ENCODE assay signal across 1 cellular context in the genomic region with DNA sequence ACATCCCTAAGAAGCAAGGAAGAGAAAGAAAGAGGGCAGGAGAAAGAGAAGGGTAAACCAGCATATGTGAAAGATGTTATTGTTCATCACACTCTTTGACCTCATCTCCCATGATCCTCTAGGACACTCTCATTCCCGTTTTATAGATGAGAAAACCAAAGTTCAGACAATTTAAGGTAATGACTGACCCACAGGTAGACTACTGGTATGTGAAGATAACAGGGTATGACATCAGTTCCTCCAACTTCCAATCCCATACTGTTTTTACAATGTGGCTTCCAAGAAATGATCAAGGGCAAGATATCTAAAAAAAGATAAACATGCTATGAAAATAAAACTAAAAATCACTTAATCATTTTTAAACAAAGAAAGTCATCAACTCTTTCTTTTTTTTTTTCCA.
TF ChIP-seq lines count a peak whose summit lies in the region.

No MANE protein-coding gene starts in this region.

TF ChIP-seq in K562, 482 proteins besides CTCF, POLR2A, EP300 and RAD21 (continued from another document and continues in another):
- TF ChIP-seq ARNT (IDR thresholded peaks at IDR 0.05), result no peak
- TF ChIP-seq, protein P1, sequence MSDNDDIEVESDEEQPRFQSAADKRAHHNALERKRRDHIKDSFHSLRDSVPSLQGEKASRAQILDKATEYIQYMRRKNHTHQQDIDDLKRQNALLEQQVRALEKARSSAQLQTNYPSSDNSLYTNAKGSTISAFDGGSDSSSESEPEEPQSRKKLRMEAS (CRISPR knock-in tag; IDR thresholded peaks at IDR 0.05), result no peak
- TF ChIP-seq POLR3A (IDR thresholded peaks at IDR 0.05; ENCODE audit: borderline replicate concordance, extremely low read depth, insufficient read depth, insufficient read length), result no peak
- TF ChIP-seq TARDBP (IDR thresholded peaks at IDR 0.05), result no peak
- TF ChIP-seq, protein P2, sequence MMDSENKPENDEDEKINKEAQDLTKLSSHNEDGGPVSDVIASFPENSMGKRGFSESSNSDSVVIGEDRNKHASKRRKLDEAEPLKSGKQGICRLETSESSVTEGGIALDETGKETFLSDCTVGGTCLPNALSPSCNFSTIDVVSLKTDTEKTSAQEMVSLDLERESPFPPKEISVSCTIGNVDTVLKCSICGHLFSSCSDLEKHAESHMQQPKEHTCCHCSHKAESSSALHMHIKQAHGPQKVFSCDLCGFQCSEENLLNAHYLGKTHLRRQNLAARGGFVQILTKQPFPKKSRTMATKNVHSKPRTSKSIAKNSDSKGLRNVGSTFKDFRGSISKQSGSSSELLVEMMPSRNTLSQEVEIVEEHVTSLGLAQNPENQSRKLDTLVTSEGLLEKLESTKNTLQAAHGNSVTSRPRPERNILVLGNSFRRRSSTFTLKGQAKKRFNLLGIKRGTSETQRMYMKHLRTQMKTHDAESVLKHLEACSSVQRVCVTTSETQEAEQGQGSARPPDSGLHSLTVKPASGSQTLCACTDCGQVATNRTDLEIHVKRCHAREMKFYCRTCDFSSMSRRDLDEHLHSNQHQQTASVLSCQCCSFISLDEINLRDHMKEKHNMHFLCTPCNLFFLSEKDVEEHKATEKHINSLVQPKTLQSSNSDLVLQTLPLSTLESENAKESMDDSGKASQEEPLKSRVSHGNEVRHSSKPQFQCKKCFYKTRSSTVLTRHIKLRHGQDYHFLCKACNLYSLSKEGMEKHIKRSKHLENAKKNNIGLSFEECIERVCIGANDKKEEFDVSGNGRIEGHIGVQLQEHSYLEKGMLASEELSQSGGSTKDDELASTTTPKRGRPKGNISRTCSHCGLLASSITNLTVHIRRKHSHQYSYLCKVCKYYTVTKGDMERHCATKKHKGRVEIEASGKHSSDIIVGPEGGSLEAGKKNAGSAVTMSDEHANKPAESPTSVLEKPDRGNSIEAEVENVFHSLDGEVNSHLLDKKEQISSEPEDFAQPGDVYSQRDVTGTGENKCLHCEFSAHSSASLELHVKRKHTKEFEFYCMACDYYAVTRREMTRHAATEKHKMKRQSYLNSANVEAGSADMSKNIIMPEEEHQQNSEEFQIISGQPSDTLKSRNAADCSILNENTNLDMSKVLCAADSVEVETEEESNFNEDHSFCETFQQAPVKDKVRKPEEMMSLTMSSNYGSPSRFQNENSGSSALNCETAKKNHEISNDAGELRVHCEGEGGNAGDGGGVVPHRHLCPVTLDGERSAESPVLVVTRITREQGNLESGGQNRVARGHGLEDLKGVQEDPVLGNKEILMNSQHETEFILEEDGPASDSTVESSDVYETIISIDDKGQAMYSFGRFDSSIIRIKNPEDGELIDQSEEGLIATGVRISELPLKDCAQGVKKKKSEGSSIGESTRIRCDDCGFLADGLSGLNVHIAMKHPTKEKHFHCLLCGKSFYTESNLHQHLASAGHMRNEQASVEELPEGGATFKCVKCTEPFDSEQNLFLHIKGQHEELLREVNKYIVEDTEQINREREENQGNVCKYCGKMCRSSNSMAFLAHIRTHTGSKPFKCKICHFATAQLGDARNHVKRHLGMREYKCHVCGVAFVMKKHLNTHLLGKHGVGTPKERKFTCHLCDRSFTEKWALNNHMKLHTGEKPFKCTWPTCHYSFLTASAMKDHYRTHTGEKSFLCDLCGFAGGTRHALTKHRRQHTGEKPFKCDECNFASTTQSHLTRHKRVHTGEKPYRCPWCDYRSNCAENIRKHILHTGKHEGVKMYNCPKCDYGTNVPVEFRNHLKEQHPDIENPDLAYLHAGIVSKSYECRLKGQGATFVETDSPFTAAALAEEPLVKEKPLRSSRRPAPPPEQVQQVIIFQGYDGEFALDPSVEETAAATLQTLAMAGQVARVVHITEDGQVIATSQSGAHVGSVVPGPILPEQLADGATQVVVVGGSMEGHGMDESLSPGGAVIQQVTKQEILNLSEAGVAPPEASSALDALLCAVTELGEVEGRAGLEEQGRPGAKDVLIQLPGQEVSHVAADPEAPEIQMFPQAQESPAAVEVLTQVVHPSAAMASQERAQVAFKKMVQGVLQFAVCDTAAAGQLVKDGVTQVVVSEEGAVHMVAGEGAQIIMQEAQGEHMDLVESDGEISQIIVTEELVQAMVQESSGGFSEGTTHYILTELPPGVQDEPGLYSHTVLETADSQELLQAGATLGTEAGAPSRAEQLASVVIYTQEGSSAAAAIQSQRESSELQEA (IDR thresholded peaks at IDR 0.05; ENCODE audit: low read depth), result no peak
- TF ChIP-seq, protein P3, sequence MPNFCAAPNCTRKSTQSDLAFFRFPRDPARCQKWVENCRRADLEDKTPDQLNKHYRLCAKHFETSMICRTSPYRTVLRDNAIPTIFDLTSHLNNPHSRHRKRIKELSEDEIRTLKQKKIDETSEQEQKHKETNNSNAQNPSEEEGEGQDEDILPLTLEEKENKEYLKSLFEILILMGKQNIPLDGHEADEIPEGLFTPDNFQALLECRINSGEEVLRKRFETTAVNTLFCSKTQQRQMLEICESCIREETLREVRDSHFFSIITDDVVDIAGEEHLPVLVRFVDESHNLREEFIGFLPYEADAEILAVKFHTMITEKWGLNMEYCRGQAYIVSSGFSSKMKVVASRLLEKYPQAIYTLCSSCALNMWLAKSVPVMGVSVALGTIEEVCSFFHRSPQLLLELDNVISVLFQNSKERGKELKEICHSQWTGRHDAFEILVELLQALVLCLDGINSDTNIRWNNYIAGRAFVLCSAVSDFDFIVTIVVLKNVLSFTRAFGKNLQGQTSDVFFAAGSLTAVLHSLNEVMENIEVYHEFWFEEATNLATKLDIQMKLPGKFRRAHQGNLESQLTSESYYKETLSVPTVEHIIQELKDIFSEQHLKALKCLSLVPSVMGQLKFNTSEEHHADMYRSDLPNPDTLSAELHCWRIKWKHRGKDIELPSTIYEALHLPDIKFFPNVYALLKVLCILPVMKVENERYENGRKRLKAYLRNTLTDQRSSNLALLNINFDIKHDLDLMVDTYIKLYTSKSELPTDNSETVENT (CRISPR knock-in tag; IDR thresholded peaks at IDR 0.05), result no peak
- TF ChIP-seq SMAD3 (CRISPR knock-in tag; conservative IDR thresholded peaks at IDR 0.05), result no peak
- no peak for TF ChIP-seq ARID2 (IDR thresholded peaks at IDR 0.05)
- TF ChIP-seq RAD51 (IDR thresholded peaks at IDR 0.05; ENCODE audit: borderline replicate concordance, low read depth), result no peak
- no peak for TF ChIP-seq ELF2 (CRISPR knock-in tag; IDR thresholded peaks at IDR 0.05)
- TF ChIP-seq RBM25 (IDR thresholded peaks at IDR 0.05; ENCODE audit: low read depth, low read length, severe bottlenecking), result no peak
- no peak for TF ChIP-seq ZNF830 (CRISPR knock-in tag; IDR thresholded peaks at IDR 0.05)
- no peak for TF ChIP-seq HMGN3 (IDR thresholded peaks at IDR 0.05; ENCODE audit: borderline replicate concordance, extremely low read depth, insufficient read length, low read depth, low read length)
- no peak for TF ChIP-seq ZNF124 (CRISPR knock-in tag; IDR thresholded peaks at IDR 0.05)
- TF ChIP-seq, protein P4, sequence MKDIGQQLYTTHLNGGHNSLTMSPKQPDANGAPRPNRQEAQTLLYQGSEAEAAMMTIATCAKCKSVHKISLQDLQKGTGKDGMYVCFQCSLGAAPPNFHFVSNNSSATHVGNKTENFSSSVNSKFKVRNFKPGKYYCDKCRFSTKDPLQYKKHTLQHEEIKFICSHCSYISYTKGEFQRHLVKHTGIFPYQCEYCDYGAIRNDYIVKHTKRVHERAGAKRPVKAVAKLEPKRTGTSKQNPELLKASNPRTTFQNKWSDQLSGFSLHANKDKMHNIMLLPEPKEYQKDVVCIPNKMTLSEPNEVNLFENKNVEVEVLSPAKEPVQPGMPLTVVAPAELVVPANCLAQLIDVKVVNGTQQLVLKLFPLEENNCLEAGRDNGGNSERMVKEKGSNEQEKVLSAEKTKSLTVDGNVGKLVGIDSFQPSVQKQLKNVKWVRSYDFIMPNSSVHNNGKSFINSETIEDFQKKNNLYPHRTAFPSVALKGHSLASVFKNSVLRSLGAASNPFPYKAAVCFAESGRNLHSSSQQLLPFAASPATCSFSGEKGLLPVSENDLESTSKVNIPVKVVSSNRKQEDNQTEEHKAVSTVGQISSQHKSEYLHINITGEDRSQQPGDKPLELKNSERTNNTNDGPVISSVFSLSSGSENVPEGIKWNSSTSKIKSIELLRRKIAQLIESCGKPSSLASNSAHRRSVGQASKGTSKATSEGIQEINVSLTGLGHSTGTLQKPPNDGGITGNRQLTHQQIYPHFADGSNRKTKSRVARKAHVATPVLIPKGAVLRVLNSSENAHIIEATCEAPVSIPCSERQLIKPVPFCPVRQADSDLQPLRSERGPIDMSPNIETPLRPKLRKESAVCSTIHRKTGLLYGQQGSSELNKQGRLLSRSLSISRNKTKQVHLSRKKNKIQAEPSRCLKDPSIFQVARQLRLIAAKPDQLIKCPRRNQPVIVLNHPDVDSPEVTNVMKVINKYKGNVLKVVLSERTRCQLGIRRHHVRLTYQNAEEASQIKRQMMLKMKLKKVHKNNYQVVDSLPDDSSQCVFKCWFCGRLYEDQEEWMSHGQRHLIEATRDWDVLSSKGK (CRISPR knock-in tag; IDR thresholded peaks at IDR 0.05), result no peak
- no peak for TF ChIP-seq IRF2 (CRISPR knock-in tag; IDR thresholded peaks at IDR 0.05)
- no peak for TF ChIP-seq EHMT2 (IDR thresholded peaks at IDR 0.05)
- no peak for TF ChIP-seq TCF7L2 (IDR thresholded peaks at IDR 0.05; ENCODE audit: low read depth, low read length)
- TF ChIP-seq, protein P5, sequence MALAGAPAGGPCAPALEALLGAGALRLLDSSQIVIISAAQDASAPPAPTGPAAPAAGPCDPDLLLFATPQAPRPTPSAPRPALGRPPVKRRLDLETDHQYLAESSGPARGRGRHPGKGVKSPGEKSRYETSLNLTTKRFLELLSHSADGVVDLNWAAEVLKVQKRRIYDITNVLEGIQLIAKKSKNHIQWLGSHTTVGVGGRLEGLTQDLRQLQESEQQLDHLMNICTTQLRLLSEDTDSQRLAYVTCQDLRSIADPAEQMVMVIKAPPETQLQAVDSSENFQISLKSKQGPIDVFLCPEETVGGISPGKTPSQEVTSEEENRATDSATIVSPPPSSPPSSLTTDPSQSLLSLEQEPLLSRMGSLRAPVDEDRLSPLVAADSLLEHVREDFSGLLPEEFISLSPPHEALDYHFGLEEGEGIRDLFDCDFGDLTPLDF (CRISPR knock-in tag; IDR thresholded peaks at IDR 0.05), result no peak
- no peak for TF ChIP-seq ZNF324 (CRISPR knock-in tag; IDR thresholded peaks at IDR 0.05)
- TF ChIP-seq PTBP1 (IDR thresholded peaks at IDR 0.05; ENCODE audit: low read depth, low read length), result no peak
- TF ChIP-seq TEAD2 (tag; IDR thresholded peaks at IDR 0.05), result no peak
- TF ChIP-seq TCF7 (IDR thresholded peaks at IDR 0.05; ENCODE audit: borderline replicate concordance), result no peak
- TF ChIP-seq, protein P6, sequence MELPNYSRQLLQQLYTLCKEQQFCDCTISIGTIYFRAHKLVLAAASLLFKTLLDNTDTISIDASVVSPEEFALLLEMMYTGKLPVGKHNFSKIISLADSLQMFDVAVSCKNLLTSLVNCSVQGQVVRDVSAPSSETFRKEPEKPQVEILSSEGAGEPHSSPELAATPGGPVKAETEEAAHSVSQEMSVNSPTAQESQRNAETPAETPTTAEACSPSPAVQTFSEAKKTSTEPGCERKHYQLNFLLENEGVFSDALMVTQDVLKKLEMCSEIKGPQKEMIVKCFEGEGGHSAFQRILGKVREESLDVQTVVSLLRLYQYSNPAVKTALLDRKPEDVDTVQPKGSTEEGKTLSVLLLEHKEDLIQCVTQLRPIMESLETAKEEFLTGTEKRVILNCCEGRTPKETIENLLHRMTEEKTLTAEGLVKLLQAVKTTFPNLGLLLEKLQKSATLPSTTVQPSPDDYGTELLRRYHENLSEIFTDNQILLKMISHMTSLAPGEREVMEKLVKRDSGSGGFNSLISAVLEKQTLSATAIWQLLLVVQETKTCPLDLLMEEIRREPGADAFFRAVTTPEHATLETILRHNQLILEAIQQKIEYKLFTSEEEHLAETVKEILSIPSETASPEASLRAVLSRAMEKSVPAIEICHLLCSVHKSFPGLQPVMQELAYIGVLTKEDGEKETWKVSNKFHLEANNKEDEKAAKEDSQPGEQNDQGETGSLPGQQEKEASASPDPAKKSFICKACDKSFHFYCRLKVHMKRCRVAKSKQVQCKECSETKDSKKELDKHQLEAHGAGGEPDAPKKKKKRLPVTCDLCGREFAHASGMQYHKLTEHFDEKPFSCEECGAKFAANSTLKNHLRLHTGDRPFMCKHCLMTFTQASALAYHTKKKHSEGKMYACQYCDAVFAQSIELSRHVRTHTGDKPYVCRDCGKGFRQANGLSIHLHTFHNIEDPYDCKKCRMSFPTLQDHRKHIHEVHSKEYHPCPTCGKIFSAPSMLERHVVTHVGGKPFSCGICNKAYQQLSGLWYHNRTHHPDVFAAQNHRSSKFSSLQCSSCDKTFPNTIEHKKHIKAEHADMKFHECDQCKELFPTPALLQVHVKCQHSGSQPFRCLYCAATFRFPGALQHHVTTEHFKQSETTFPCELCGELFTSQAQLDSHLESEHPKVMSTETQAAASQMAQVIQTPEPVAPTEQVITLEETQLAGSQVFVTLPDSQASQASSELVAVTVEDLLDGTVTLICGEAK (IDR thresholded peaks at IDR 0.05), result no peak
- TF ChIP-seq, protein P6 (CRISPR knock-in tag; IDR thresholded peaks at IDR 0.05), result no peak
- no peak for TF ChIP-seq FOXK1 (CRISPR knock-in tag; IDR thresholded peaks at IDR 0.05; ENCODE audit: borderline replicate concordance)
- TF ChIP-seq, protein P7, sequence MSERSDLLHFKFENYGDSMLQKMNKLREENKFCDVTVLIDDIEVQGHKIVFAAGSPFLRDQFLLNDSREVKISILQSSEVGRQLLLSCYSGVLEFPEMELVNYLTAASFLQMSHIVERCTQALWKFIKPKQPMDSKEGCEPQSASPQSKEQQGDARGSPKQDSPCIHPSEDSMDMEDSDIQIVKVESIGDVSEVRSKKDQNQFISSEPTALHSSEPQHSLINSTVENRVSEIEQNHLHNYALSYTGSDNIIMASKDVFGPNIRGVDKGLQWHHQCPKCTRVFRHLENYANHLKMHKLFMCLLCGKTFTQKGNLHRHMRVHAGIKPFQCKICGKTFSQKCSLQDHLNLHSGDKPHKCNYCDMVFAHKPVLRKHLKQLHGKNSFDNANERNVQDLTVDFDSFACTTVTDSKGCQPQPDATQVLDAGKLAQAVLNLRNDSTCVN (CRISPR knock-in tag; IDR thresholded peaks at IDR 0.05), result no peak
